In the genomic region with DNA sequence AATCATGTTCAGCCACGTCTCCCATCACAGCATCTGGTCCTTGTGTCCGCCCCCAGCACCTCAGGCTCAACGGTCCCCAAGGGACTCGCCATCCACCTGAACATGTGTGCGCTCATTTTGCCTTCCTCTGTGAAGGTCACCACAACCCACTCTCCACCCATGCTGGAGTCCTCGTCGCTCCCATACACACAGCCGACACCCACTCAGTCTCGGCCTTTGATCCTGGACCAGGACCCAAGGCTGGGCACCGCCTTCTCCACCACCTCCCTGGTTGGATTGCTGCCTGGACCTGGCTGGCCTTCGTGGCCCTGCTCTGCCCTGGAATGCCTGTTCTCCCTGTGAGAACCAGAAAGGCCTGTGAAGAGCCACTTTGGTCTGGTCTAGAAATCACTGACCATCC, we compare ENCODE assay signal across 26 cellular contexts.
A peak's percentile ranks its signal among the peaks of the same experiment; 100 is the strongest.
DNase-seq lines count a peak whose midpoint lies in the region; ATAC-seq, FAIRE-seq and TF ChIP-seq lines count a peak whose summit lies in the region.
"Had no signal": no experiment of that assay in that cellular context is flagged by ENCODE, and none has a peak within 500 bp of the region (broad histone marks: within the 10 kb centered on the region; RNA-seq: fewer than 3 reads in every experiment).

No MANE protein-coding gene starts in this region.

- H3K27ac ChIP-seq in right atrium auricular region (no peak overlapping the region), right cardiac atrium (ENCODE audit: low read length) (no peak overlapping the region)
- H3K27ac ChIP-seq in effector memory CD4-positive, alpha-beta T cell (ENCODE audit: insufficient read depth, low read length, poor library complexity, severe bottlenecking), result no peak overlapping the region
- H3K27ac ChIP-seq: SJSA1 had no signal

- FAIRE-seq in urothelium cell line (lab: Jason Lieb, UNC), result peak; percentile 27
- FAIRE-seq: GM12892, GM19239, H1 had no signal

- no peaks in the 10 kb centered on the region for H3K4me1 Mint-ChIP-seq in chondrocyte (ENCODE audit: low read depth)

- no peaks in the 10 kb centered on the region for H3K27me3 Mint-ChIP-seq in chondrocyte (ENCODE audit: low read depth)

- DNase-seq in Right ventricle myocardium superior, result peak; percentile 50
- DNase-seq in right atrium auricular region (ENCODE audit: low spot score), result no peak
- DNase-seq in chondrocyte (ENCODE audit: low spot score), result peak; percentile 79
- no peak for DNase-seq in right cardiac atrium
- DNase-seq in urothelium cell line (ENCODE audit: low spot score), result no peak
- DNase-seq in ureter (ENCODE audit: low spot score), result no peak
- DNase-seq in effector memory CD4-positive, alpha-beta T cell, result no peak
- no peak for DNase-seq in stimulated activated CD4-positive, alpha-beta T cell treated with anti-CD3 and anti-CD28 coated beads, Interleukin-1b, Interleukin-23, amount 100 ng/mL, for 48 hours
- DNase-seq: 8988T, ACHN, Calu3, DMS153, DND-41, HCEC 1CT, Karpas-422, NCI-H1092 treated with DMSO at 0.1 percent for 48 hours, NCI-H1436, NCI-H187, NCI-H2171 treated with DMSO at 0.1 percent for 48 hours, NCI-H345, NCI-H524, NCI-H774 had no signal

- H3K4me3 ChIP-seq in right atrium auricular region, result no peak overlapping the region
- H3K4me3 ChIP-seq in right cardiac atrium (ENCODE audit: low read length), result no peak overlapping the region
- no peak overlapping the region for H3K4me3 ChIP-seq in effector memory CD4-positive, alpha-beta T cell (ENCODE audit: insufficient read depth, low read depth, low read length, poor library complexity, severe bottlenecking)
- H3K4me3 ChIP-seq: SJSA1 had no signal

- WGBS in right cardiac atrium, result 81% methylated on average over 11 of the region's 11 CpGs

- H3K27me3 ChIP-seq in right atrium auricular region, result no peaks in the 10 kb centered on the region
- no peaks in the 10 kb centered on the region for H3K27me3 ChIP-seq in right cardiac atrium (ENCODE audit: control insufficient read depth, insufficient read depth)
- no peaks in the 10 kb centered on the region for H3K27me3 ChIP-seq in effector memory CD4-positive, alpha-beta T cell (replicated peaks; ENCODE audit: control insufficient read depth, insufficient read depth, low read length, poor library complexity, severe bottlenecking)
- H3K27me3 ChIP-seq: SJSA1 had no signal

- no peaks in the 10 kb centered on the region for H3K4me1 ChIP-seq in right atrium auricular region
- H3K4me1 ChIP-seq in right cardiac atrium (ENCODE audit: control insufficient read depth, insufficient read depth, low read length), result no peaks in the 10 kb centered on the region
- no peaks in the 10 kb centered on the region for H3K4me1 ChIP-seq in effector memory CD4-positive, alpha-beta T cell (ENCODE audit: control insufficient read depth, insufficient read depth, low read length, poor library complexity, severe bottlenecking)

- ATAC-seq in Right ventricle myocardium superior (ENCODE audit: poor library complexity), result peak; percentile 73
- peak; percentile 16 to 29 for ATAC-seq in right cardiac atrium

- H3K9me3 Mint-ChIP-seq in chondrocyte (ENCODE audit: low read depth), result no peaks in the 10 kb centered on the region

- no peaks in the 10 kb centered on the region for H3K36me3 ChIP-seq in right atrium auricular region
- H3K36me3 ChIP-seq in effector memory CD4-positive, alpha-beta T cell (ENCODE audit: control insufficient read depth, insufficient read depth, low read length), result no peaks in the 10 kb centered on the region
- H3K36me3 ChIP-seq: SJSA1 had no signal

- TF ChIP-seq CTCF in right atrium auricular region (IDR thresholded peaks at IDR 0.05), result no peak
- no peak for TF ChIP-seq CTCF in chondrocyte (IDR thresholded peaks at IDR 0.05)

- no peak overlapping the region for H3K4me3 Mint-ChIP-seq in chondrocyte (ENCODE audit: unreplicated experiment)

- no peaks in the 10 kb centered on the region for H3K9me3 ChIP-seq in right atrium auricular region
- no peaks in the 10 kb centered on the region for H3K9me3 ChIP-seq in right cardiac atrium (ENCODE audit: control insufficient read depth, low read length)
- no peaks in the 10 kb centered on the region for H3K9me3 ChIP-seq in effector memory CD4-positive, alpha-beta T cell (ENCODE audit: control insufficient read depth, low read length)
- H3K9me3 ChIP-seq: SJSA1 had no signal

- H3K36me3 Mint-ChIP-seq in chondrocyte (ENCODE audit: low read depth), result no peaks in the 10 kb centered on the region

- H3K27ac Mint-ChIP-seq in chondrocyte (ENCODE audit: unreplicated experiment), result no peak overlapping the region

- intact Hi-C loops in Right ventricle myocardium superior (cut with DNase I) (no loop called here), right cardiac atrium (cut with DNase I) (no loop called here)

Comparison
In these comparisons a context has a peak if more than half of its experiments do, and no peak if none do; other contexts are left out.
1. DNase-seq: peak in Right ventricle myocardium superior (single experiment) and chondrocyte (single experiment); none in right atrium auricular region (single experiment), right cardiac atrium (0 of 3), urothelium cell line (single experiment), ureter (single experiment), effector memory CD4-positive, alpha-beta T cell (0 of 3) and stimulated activated CD4-positive, alpha-beta T cell treated with anti-CD3 and anti-CD28 coated beads, Interleukin-1b, Interleukin-23, amount 100 ng/mL, for 48 hours (single experiment).